ENCODE assay signal across 7 cellular contexts in the genomic region with DNA sequence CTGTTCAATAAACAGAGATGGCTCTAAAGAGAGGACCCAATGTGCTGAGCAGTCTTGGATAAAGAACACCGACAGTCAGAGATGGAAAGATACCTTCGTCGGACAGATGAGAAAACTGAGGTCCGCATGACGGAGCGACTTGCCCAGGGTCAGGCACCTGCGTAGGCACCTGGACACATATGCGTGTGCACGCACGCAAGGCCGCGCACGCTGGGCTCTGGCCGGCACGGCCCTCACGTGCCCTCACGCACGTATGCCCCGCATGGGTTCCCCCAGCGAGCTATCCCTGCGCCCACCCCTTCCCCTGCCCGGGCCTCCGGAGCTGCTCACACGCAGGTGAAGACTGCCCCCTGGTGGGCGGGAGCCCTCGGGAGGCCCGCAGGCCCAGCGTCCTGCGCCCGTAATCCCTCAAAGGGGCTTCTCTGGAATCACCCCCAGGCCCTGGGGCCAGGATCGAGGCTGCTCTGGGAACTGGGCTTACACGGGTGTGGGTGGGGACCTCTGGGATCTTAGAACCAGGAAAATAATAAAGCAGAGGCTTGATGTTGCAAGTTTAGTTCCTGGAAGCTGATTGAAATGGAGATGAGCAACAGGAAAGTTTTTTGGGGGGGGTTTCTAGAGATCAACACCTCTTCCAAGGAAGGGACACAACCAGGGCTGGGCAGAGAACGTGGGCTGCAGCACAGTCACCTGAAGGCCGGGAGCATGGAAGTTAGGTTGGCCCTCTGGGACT.
A peak's percentile ranks its signal among the peaks of the same experiment; 100 is the strongest.
DNase-seq lines count a peak whose midpoint lies in the region; ATAC-seq and FAIRE-seq lines count a peak whose summit lies in the region.

No MANE protein-coding gene starts in this region.

- POLR2A ChIA-PET in activated CD8-positive, alpha-beta T cell treated with anti-CD3 and anti-CD28 coated beads, Interleukin-2, amount 10 ng/mL, durations not matched to agents 7 days and 5 days (lab: Charles Lee): no interaction called here

- peaks cover 13% of the 10 kb centered on the region for H3K9me3 Mint-ChIP-seq in activated CD8-positive, alpha-beta T cell treated with anti-CD3 and anti-CD28 coated beads, Interleukin-2, amount 10 ng/mL, durations not matched to agents 7 days and 5 days (ENCODE audit: insufficient read depth)

- FAIRE-seq in GM18507 (lab: Jason Lieb, UNC): no peak

- DNase-seq in GM18507 (ENCODE audit: extremely low spot score, insufficient read length, low read depth) (peak; percentile 35), NAMALWA (ENCODE audit: low spot score) (peak; percentile 43), medulla oblongata (ENCODE audit: extremely low spot score) (peak; percentile 83)
- DNase-seq in activated CD8-positive, alpha-beta T cell treated with anti-CD3 and anti-CD28 coated beads, Interleukin-2, amount 10 ng/mL, durations not matched to agents 7 days and 5 days: peak; percentile 78
- peak; percentile 52 for DNase-seq in stimulated activated CD8-positive, alpha-beta memory T cell treated with anti-CD3 and anti-CD28 coated beads, Interleukin-15, amount 100 ng/mL, for 1 hour (ENCODE audit: low read depth)

- peak; percentile 89 for ATAC-seq in activated CD8-positive, alpha-beta T cell treated with anti-CD3 and anti-CD28 coated beads, Interleukin-2, amount 10 ng/mL, durations not matched to agents 7 days and 5 days
- ATAC-seq in HG03196 (IDR thresholded peaks at IDR 0.05; ENCODE audit: unreplicated experiment): no peak

- H3K9me3 ChIP-seq in duodenal mucosa (ENCODE audit: control insufficient read depth in 1 of 2, low read length in 2 of 2): peaks cover 1 to 5% of the 10 kb centered on the region in 2 donors

- peaks cover 5% of the 10 kb centered on the region for H3K27me3 Mint-ChIP-seq in activated CD8-positive, alpha-beta T cell treated with anti-CD3 and anti-CD28 coated beads, Interleukin-2, amount 10 ng/mL, durations not matched to agents 7 days and 5 days (ENCODE audit: low read depth)

- H3K4me3 Mint-ChIP-seq in activated CD8-positive, alpha-beta T cell treated with anti-CD3 and anti-CD28 coated beads, Interleukin-2, amount 10 ng/mL, durations not matched to agents 7 days and 5 days: peak overlapping the region; percentile 36

- CTCF ChIA-PET in activated CD8-positive, alpha-beta T cell treated with anti-CD3 and anti-CD28 coated beads, Interleukin-2, amount 10 ng/mL, durations not matched to agents 7 days and 5 days (lab: Charles Lee): interaction anchor here (0.6 to 2.9 kb wide), 17 partner anchors 15 to 1317 kb away, joined by 3 to 26 read pairs (median 4); no protein-coding TSS in a partner anchor

- H3K4me1 Mint-ChIP-seq in activated CD8-positive, alpha-beta T cell treated with anti-CD3 and anti-CD28 coated beads, Interleukin-2, amount 10 ng/mL, durations not matched to agents 7 days and 5 days (ENCODE audit: low read depth): peaks cover 35% of the 10 kb centered on the region

- peak overlapping the region; percentile 74 for H3K27ac Mint-ChIP-seq in activated CD8-positive, alpha-beta T cell treated with anti-CD3 and anti-CD28 coated beads, Interleukin-2, amount 10 ng/mL, durations not matched to agents 7 days and 5 days

- peaks cover 5% of the 10 kb centered on the region for H3K36me3 Mint-ChIP-seq in activated CD8-positive, alpha-beta T cell treated with anti-CD3 and anti-CD28 coated beads, Interleukin-2, amount 10 ng/mL, durations not matched to agents 7 days and 5 days (ENCODE audit: low read depth)

- peaks cover 0 to 4% of the 10 kb centered on the region in 2 donors for H3K27me3 ChIP-seq in duodenal mucosa (ENCODE audit: control insufficient read depth in 1 of 2, insufficient read depth in 2 of 2, low read length in 2 of 2)

- no peak overlapping the region for H3K9ac ChIP-seq in duodenal mucosa (ENCODE audit: low read depth in 1 of 2, low read length in 2 of 2)

- no peaks in the 10 kb centered on the region for H3K36me3 ChIP-seq in duodenal mucosa (ENCODE audit: control insufficient read depth in 1 of 2, insufficient read depth in 2 of 2, low read length in 2 of 2)

- H3K4me3 ChIP-seq in duodenal mucosa (ENCODE audit: low read depth in 1 of 2, low read length in 2 of 2): peak overlapping the region; percentile 29 to 40

- no peak overlapping the region for H3K27ac ChIP-seq in duodenal mucosa (ENCODE audit: low read depth, low read length)

- no peaks in the 10 kb centered on the region for H3K4me1 ChIP-seq in duodenal mucosa (ENCODE audit: control insufficient read depth in 1 of 2, insufficient read depth in 2 of 2, low read length in 2 of 2)
